ENCODE assay signal across 25 cellular contexts in genomic region chr2:104704846-104705245, GRCh38.
"Had no signal": no experiment of that assay in that cellular context is flagged by ENCODE, and none has a peak within 500 bp of the region (broad histone marks: within the 10 kb centered on the region; RNA-seq: fewer than 3 reads in every experiment).

No MANE protein-coding gene starts in this region.

- H3K27me3 Mint-ChIP-seq: memory B cell; naive thymus-derived CD4-positive, alpha-beta T cell; stimulated activated naive CD8-positive, alpha-beta T cell treated with anti-CD3 and anti-CD28 coated beads, Interleukin-15, Interleukin-2, amounts not matched to agents 100 ng/mL and 50 ng/mL, for 24 hours had no signal

- H3K27ac Mint-ChIP-seq: memory B cell; naive thymus-derived CD4-positive, alpha-beta T cell; natural killer cell treated with Interleukin-12 subunit alpha and Interleukin-12 subunit beta and Interleukin-15 and Interleukin-18, amount 100 ng/mL, for 72 hours; stimulated activated effector memory CD8-positive, alpha-beta T cell treated with anti-CD3 and anti-CD28 coated beads, Interleukin-12 subunit alpha, Interleukin-12 subunit beta, amount 100 ng/mL, for 72 hours; stimulated activated naive CD8-positive, alpha-beta T cell treated with anti-CD3 and anti-CD28 coated beads, Interleukin-15, Interleukin-2, amounts not matched to agents 100 ng/mL and 50 ng/mL, for 24 hours; type B pancreatic cell had no signal

- H3K27me3 ChIP-seq: pancreas, tibial nerve, uterus had no signal

- H3K36me3 ChIP-seq: left ventricle myocardium inferior, pancreas, prostate gland, suprapubic skin, tibial nerve, uterus had no signal

- H3K4me3 Mint-ChIP-seq: memory B cell; naive thymus-derived CD4-positive, alpha-beta T cell; natural killer cell treated with Interleukin-12 subunit alpha and Interleukin-12 subunit beta and Interleukin-15 and Interleukin-18, amount 100 ng/mL, for 72 hours; stimulated activated effector memory CD8-positive, alpha-beta T cell treated with anti-CD3 and anti-CD28 coated beads, Interleukin-12 subunit alpha, Interleukin-12 subunit beta, amount 100 ng/mL, for 72 hours; stimulated activated naive CD8-positive, alpha-beta T cell treated with anti-CD3 and anti-CD28 coated beads, Interleukin-15, Interleukin-2, amounts not matched to agents 100 ng/mL and 50 ng/mL, for 24 hours; type B pancreatic cell had no signal

- H3K9me3 ChIP-seq: left ventricle myocardium inferior, mucosa of descending colon, pancreas, prostate gland, suprapubic skin, tibial nerve, uterus had no signal

- H3K36me3 Mint-ChIP-seq: memory B cell; naive thymus-derived CD4-positive, alpha-beta T cell; natural killer cell treated with Interleukin-12 subunit alpha and Interleukin-12 subunit beta and Interleukin-15 and Interleukin-18, amount 100 ng/mL, for 72 hours; stimulated activated effector memory CD8-positive, alpha-beta T cell treated with anti-CD3 and anti-CD28 coated beads, Interleukin-12 subunit alpha, Interleukin-12 subunit beta, amount 100 ng/mL, for 72 hours; type B pancreatic cell had no signal

- H3K4me1 Mint-ChIP-seq: memory B cell; naive thymus-derived CD4-positive, alpha-beta T cell; stimulated activated effector memory CD8-positive, alpha-beta T cell treated with anti-CD3 and anti-CD28 coated beads, Interleukin-12 subunit alpha, Interleukin-12 subunit beta, amount 100 ng/mL, for 72 hours had no signal

- H3K4me3 ChIP-seq: left ventricle myocardium inferior, lung, mucosa of descending colon, pancreas, prostate gland, skin epidermis, suprapubic skin, tibial nerve, uterus had no signal

- H3K9me3 Mint-ChIP-seq: memory B cell; natural killer cell treated with Interleukin-12 subunit alpha and Interleukin-12 subunit beta and Interleukin-15 and Interleukin-18, amount 100 ng/mL, for 72 hours; type B pancreatic cell had no signal

- DNase-seq: islet precursor cell; left ventricle myocardium inferior; midbrain; mucosa of descending colon; naive thymus-derived CD4-positive, alpha-beta T cell; pancreas; retina; right cardiac atrium; stimulated activated CD4-positive, alpha-beta T cell treated with anti-CD3 and anti-CD28 coated beads, Interleukin-12 subunit alpha, Interleukin-12 subunit beta, amount 100 ng/mL, for 4 hours; stimulated activated CD4-positive, alpha-beta T cell treated with anti-CD3 and anti-CD28 coated beads, Interleukin-15, amount 100 ng/mL, for 24 hours; stimulated activated CD4-positive, alpha-beta T cell treated with anti-CD3 and anti-CD28 coated beads, Interleukin-2, amount 100 ng/mL, for 24 hours; stimulated activated CD4-positive, alpha-beta T cell treated with anti-CD3 and anti-CD28 coated beads, Interleukin-4, amount 100 ng/mL, for 1 hour; stimulated activated naive CD4-positive, alpha-beta T cell; uterus had no signal

- H3K27ac ChIP-seq: left ventricle myocardium inferior, pancreas, prostate gland, skin epidermis, suprapubic skin, tibial nerve, uterus had no signal

- ATAC-seq: mucosa of descending colon; naive thymus-derived CD4-positive, alpha-beta T cell; pancreas; right cardiac atrium; sciatic nerve; stimulated activated effector memory CD8-positive, alpha-beta T cell treated with anti-CD3 and anti-CD28 coated beads, Interleukin-12 subunit alpha, Interleukin-12 subunit beta, amount 100 ng/mL, for 72 hours had no signal

- H3K4me1 ChIP-seq: left ventricle myocardium inferior, pancreas, prostate gland, uterus had no signal
